ENCODE assay signal across 1 cellular context in genomic region chr5:119072496-119072895, GRCh38.
TF ChIP-seq lines count a peak whose summit lies in the region.

No MANE protein-coding gene starts in this region.

TF ChIP-seq in H1, 55 proteins besides CTCF, POLR2A, EP300 and RAD21 (continued from another document):
- TF ChIP-seq ATF3 (IDR thresholded peaks at IDR 0.05; ENCODE audit: insufficient read depth, low read depth, low read length) (no peak), POU5F1 (IDR thresholded peaks at IDR 0.05; ENCODE audit: low read depth, low read length) (no peak), JUND (IDR thresholded peaks at IDR 0.05; ENCODE audit: low read length) (no peak), SP1 (IDR thresholded peaks at IDR 0.05; ENCODE audit: low read depth, low read length) (no peak), CREB1 (IDR thresholded peaks at IDR 0.05) (no peak), CHD2 (IDR thresholded peaks at IDR 0.05; ENCODE audit: low read length) (no peak), EZH2 (IDR thresholded peaks at IDR 0.05; ENCODE audit: low read depth, low read length, severe bottlenecking) (no peak), POLR2AphosphoS5 (IDR thresholded peaks at IDR 0.05; ENCODE audit: low read depth, low read length) (no peak), KDM5A (IDR thresholded peaks at IDR 0.05; ENCODE audit: low read length) (no peak)
